Comparison of ENCODE assay signal across 8 cellular contexts in the genomic region with DNA sequence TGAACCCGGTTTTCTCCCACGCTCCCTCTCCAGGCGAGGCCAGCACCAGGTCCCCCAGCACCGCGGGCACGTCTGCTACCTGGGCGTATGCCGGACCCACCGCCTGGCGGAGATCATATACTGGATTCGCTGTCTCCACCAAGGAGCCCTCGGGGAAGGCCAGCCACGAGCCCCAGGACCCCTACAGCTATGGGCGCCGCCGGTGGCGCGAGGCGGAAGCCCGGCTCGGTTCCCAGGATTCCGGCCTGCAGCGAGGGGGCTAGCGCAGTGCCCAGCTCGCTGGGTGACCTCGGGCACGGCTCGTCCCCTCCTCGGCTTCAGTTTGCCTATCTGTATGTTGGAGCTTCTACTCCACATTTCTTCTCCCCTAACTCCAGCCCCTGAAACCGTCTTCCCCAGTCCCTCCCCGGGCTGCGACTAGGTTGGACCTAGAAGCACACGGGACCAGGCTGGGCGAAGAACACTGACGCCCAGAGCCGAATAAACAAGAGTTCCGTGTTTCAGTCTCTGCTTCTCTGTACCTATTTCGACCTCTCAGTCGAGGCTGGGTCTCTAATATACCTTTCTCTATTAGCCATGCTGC. TPM values are rescaled to one million over a fixed set of nuclear protein-coding genes. Genes with fewer than 3 reads are reported as not detected.
A peak's percentile ranks its signal among the peaks of the same experiment; 100 is the strongest.
DNase-seq lines count a peak whose midpoint lies in the region; ATAC-seq, FAIRE-seq and TF ChIP-seq lines count a peak whose summit lies in the region.

No MANE protein-coding gene starts in this region.

- no peak for DNase-seq in CD8-positive, alpha-beta memory T cell
- no peak for DNase-seq in foreskin keratinocyte
- DNase-seq in RCC 7860 (ENCODE audit: low spot score) = no peak
- DNase-seq in NCI-H128 (lab: John Stamatoyannopoulos, UW; ENCODE audit: unreplicated experiment) = no peak

- peak overlapping the region; percentile 47 for H3K4me3 ChIP-seq in CD8-positive, alpha-beta memory T cell (ENCODE audit: low read length)
- peak overlapping the region; percentile 61 for H3K4me3 ChIP-seq in parathyroid adenoma (ENCODE audit: low read depth, low read length)

- H2AFZ ChIP-seq in parathyroid adenoma = peak overlapping the region; percentile 48

- H3K4me1 ChIP-seq in CD8-positive, alpha-beta memory T cell (ENCODE audit: insufficient read depth, low read length) = peaks cover 17% of the 10 kb centered on the region
- H3K4me1 ChIP-seq in foreskin keratinocyte (no peaks in the 10 kb centered on the region), parathyroid adenoma (peaks cover 2% of the 10 kb centered on the region)

- no peaks in the 10 kb centered on the region for H3K79me2 ChIP-seq in parathyroid adenoma

- H3K9ac ChIP-seq in parathyroid adenoma = no peak overlapping the region

- H3K27ac Mint-ChIP-seq in CD8-positive, alpha-beta memory T cell = peak overlapping the region in 4 of 8 donors; percentile 6 to 58 (median 43)

- no peaks in the 10 kb centered on the region for H3K9me3 Mint-ChIP-seq in CD8-positive, alpha-beta memory T cell

- CTCF ChIA-PET in CD8-positive, alpha-beta memory T cell (lab: Charles Lee) = interaction anchor here (1.4 kb wide), 1 partner anchor 9 kb away, joined by 3 read pairs; no protein-coding TSS in a partner anchor

- peak overlapping the region; percentile 85 for H3K4me2 ChIP-seq in parathyroid adenoma (ENCODE audit: low read length)

- peak overlapping the region; percentile 80 to 87 (median 84) for H3K4me3 Mint-ChIP-seq in CD8-positive, alpha-beta memory T cell

- no peaks in the 10 kb centered on the region for H3K27me3 ChIP-seq in CD8-positive, alpha-beta memory T cell (ENCODE audit: insufficient read depth, low read length, poor library complexity, severe bottlenecking)
- H3K27me3 ChIP-seq in foreskin keratinocyte (no peaks in the 10 kb centered on the region), parathyroid adenoma (ENCODE audit: control insufficient read depth, insufficient read depth, low read length) (no peaks in the 10 kb centered on the region)

- H3K27me3 Mint-ChIP-seq in CD8-positive, alpha-beta memory T cell = peaks cover 21 to 24% of the 10 kb centered on the region in 2 donors

- ATAC-seq in SK-N-SH treated with all-trans-retinoic acid at 6 μM for 48 hours (peak; percentile 40), foreskin keratinocyte (peak; percentile 4), GM18858 (IDR thresholded peaks at IDR 0.05; ENCODE audit: unreplicated experiment) (no peak), GM21423 (IDR thresholded peaks at IDR 0.05; ENCODE audit: unreplicated experiment) (no peak)

- no peak for TF ChIP-seq CTCF in foreskin keratinocyte (conservative IDR thresholded peaks at IDR 0.05)
- no peak for TF ChIP-seq CTCF in parathyroid adenoma (IDR thresholded peaks at IDR 0.05)

- peaks cover 14 to 31% (median 14%) of the 10 kb centered on the region in 3 donors for H3K4me1 Mint-ChIP-seq in CD8-positive, alpha-beta memory T cell

- peaks cover 3 to 29% (median 4%) of the 10 kb centered on the region in 3 donors for H3K36me3 Mint-ChIP-seq in CD8-positive, alpha-beta memory T cell

- peaks cover 6% of the 10 kb centered on the region for H3K36me3 ChIP-seq in CD8-positive, alpha-beta memory T cell (ENCODE audit: insufficient read depth, low read length)
- no peaks in the 10 kb centered on the region for H3K36me3 ChIP-seq in parathyroid adenoma (ENCODE audit: control insufficient read depth, insufficient read depth, low read length)

- POLR2A ChIA-PET in CD8-positive, alpha-beta memory T cell (lab: Charles Lee) = no interaction called here

- no peak for FAIRE-seq in RCC 7860 (lab: Jason Lieb, UNC)

- no peak overlapping the region for H3K27ac ChIP-seq in CD8-positive, alpha-beta memory T cell (ENCODE audit: low read depth, low read length)
- no peak overlapping the region for H3K27ac ChIP-seq in foreskin keratinocyte
- H3K27ac ChIP-seq in parathyroid adenoma = no peak overlapping the region

- no peaks in the 10 kb centered on the region for H3K9me3 ChIP-seq in CD8-positive, alpha-beta memory T cell (ENCODE audit: low read length)
- no peaks in the 10 kb centered on the region for H3K9me3 ChIP-seq in parathyroid adenoma (ENCODE audit: control insufficient read depth, low read length)

TF ChIP-seq in SK-N-SH treated with all-trans-retinoic acid at 6 μM for 48 hours, 23 proteins besides CTCF, POLR2A, EP300 and RAD21:
- TF ChIP-seq, protein P1, sequence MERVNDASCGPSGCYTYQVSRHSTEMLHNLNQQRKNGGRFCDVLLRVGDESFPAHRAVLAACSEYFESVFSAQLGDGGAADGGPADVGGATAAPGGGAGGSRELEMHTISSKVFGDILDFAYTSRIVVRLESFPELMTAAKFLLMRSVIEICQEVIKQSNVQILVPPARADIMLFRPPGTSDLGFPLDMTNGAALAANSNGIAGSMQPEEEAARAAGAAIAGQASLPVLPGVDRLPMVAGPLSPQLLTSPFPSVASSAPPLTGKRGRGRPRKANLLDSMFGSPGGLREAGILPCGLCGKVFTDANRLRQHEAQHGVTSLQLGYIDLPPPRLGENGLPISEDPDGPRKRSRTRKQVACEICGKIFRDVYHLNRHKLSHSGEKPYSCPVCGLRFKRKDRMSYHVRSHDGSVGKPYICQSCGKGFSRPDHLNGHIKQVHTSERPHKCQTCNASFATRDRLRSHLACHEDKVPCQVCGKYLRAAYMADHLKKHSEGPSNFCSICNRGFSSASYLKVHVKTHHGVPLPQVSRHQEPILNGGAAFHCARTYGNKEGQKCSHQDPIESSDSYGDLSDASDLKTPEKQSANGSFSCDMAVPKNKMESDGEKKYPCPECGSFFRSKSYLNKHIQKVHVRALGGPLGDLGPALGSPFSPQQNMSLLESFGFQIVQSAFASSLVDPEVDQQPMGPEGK (CRISPR knock-in tag; IDR thresholded peaks at IDR 0.05; ENCODE audit: borderline replicate concordance) = no peak
- TF ChIP-seq ISL1 (CRISPR knock-in tag; IDR thresholded peaks at IDR 0.05) (no peak), ZNF8 (CRISPR knock-in tag; IDR thresholded peaks at IDR 0.05) (no peak), RARB (CRISPR knock-in tag; IDR thresholded peaks at IDR 0.05) (no peak), GLIS3 (CRISPR knock-in tag; IDR thresholded peaks at IDR 0.05) (no peak), ESRRG (CRISPR knock-in tag; IDR thresholded peaks at IDR 0.05) (no peak), BACH2 (CRISPR knock-in tag; IDR thresholded peaks at IDR 0.05; ENCODE audit: borderline replicate concordance) (no peak), ZNF565 (CRISPR knock-in tag; conservative IDR thresholded peaks at IDR 0.05; ENCODE audit: low read depth) (no peak), PPARA (CRISPR knock-in tag; IDR thresholded peaks at IDR 0.05; ENCODE audit: borderline replicate concordance) (no peak), ZNF70 (CRISPR knock-in tag; IDR thresholded peaks at IDR 0.05) (no peak)
- TF ChIP-seq, protein P2, sequence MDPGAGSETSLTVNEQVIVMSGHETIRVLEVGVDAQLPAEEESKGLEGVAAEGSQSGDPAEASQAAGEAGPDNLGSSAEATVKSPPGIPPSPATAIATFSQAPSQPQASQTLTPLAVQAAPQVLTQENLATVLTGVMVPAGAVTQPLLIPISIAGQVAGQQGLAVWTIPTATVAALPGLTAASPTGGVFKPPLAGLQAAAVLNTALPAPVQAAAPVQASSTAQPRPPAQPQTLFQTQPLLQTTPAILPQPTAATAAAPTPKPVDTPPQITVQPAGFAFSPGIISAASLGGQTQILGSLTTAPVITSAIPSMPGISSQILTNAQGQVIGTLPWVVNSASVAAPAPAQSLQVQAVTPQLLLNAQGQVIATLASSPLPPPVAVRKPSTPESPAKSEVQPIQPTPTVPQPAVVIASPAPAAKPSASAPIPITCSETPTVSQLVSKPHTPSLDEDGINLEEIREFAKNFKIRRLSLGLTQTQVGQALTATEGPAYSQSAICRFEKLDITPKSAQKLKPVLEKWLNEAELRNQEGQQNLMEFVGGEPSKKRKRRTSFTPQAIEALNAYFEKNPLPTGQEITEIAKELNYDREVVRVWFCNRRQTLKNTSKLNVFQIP (CRISPR knock-in tag; IDR thresholded peaks at IDR 0.05; ENCODE audit: borderline replicate concordance, low read depth) = no peak
TF ChIP-seq in SK-N-SH treated with all-trans-retinoic acid at 6 μM for 48 hours: peak in this region for 0.

RNA-seq across cellular contexts. Expression of a gene that starts 0.8 kb away (rescaled TPM):
- total RNA-seq in CD8-positive, alpha-beta memory T cell = under 1 TPM; 0.66 to 0.84 TPM
- polyA plus RNA-seq in CD8-positive, alpha-beta memory T cell = not detected
- total RNA-seq in foreskin keratinocyte = 3.6 and 5.2 TPM in 2 replicates
- 2.7 and 5.9 TPM in 2 replicates for polyA plus RNA-seq in foreskin keratinocyte

RNA-seq across cellular contexts. Expression of a gene that starts 0.8 kb away (rescaled TPM):
- total RNA-seq in CD8-positive, alpha-beta memory T cell = 1 to 10 TPM; 6.9 to 7.2 TPM
- 0.91 TPM for polyA plus RNA-seq in CD8-positive, alpha-beta memory T cell
- total RNA-seq in foreskin keratinocyte = 1.2 and 1.6 TPM in 2 replicates
- polyA plus RNA-seq in foreskin keratinocyte = 1.7 and 1.8 TPM in 2 replicates

RNA-seq across cellular contexts. Expression of a gene that starts 13.1 kb away (rescaled TPM):
- 100 to 1,000 TPM; 529 to 537 TPM for total RNA-seq in CD8-positive, alpha-beta memory T cell
- 135 TPM for polyA plus RNA-seq in CD8-positive, alpha-beta memory T cell
- 307 and 373 TPM in 2 replicates for total RNA-seq in foreskin keratinocyte
- polyA plus RNA-seq in foreskin keratinocyte = 402 and 466 TPM in 2 replicates

RNA-seq across cellular contexts. Expression of a gene that starts 24.4 kb away (rescaled TPM):
- 10 to 100 TPM; 68.2 to 70.9 TPM for total RNA-seq in CD8-positive, alpha-beta memory T cell
- 18.9 TPM for polyA plus RNA-seq in CD8-positive, alpha-beta memory T cell
- total RNA-seq in foreskin keratinocyte = 23.7 and 33.0 TPM in 2 replicates
- polyA plus RNA-seq in foreskin keratinocyte = 77.5 and 83.0 TPM in 2 replicates

RNA-seq across cellular contexts. Expression of a gene that starts 24.5 kb away (rescaled TPM):
- total RNA-seq in CD8-positive, alpha-beta memory T cell = 100 to 1,000 TPM; 118 to 127 TPM
- 81.7 TPM for polyA plus RNA-seq in CD8-positive, alpha-beta memory T cell
- total RNA-seq in foreskin keratinocyte = 115 and 118 TPM in 2 replicates
- polyA plus RNA-seq in foreskin keratinocyte = 117 and 124 TPM in 2 replicates

Comparison
In these comparisons a context has a peak if more than half of its experiments do, and no peak if none do; other contexts are left out.
1. ATAC-seq: peak in SK-N-SH treated with all-trans-retinoic acid at 6 μM for 48 hours (single experiment) and foreskin keratinocyte (single experiment); none in GM18858 (single experiment) and GM21423 (single experiment).